Comparison of ENCODE assay signal across 21 cellular contexts in genomic region chr9:129850821-129851540, GRCh38. TPM values are rescaled to one million over a fixed set of nuclear protein-coding genes. Genes with fewer than 3 reads are reported as not detected.
DNase-seq lines count a peak whose midpoint lies in the region; ATAC-seq, FAIRE-seq and TF ChIP-seq lines count a peak whose summit lies in the region.
"Had no signal": no experiment of that assay in that cellular context is flagged by ENCODE, and none has a peak within 500 bp of the region (broad histone marks: within the 10 kb centered on the region; RNA-seq: fewer than 3 reads in every experiment).

No MANE protein-coding gene starts in this region.

- H3K4me3 Mint-ChIP-seq in activated naive CD4-positive, alpha-beta T cell treated with anti-CD3 and anti-CD28 coated beads, Interleukin-2, amount 10 ng/mL, durations not matched to agents 7 days and 5 days, result no peak overlapping the region
- H3K4me3 Mint-ChIP-seq: activated naive CD4-positive, alpha-beta T cell treated with anti-CD3 and anti-CD28 coated beads for 36 hours; neural crest cell had no signal

- no peak for TF ChIP-seq POLR2A in HepG2 (IDR thresholded peaks at IDR 0.05; ENCODE audit: insufficient read depth in 1 of 2, low read depth in 2 of 2, low read length in 2 of 2)

- no peaks in the 10 kb centered on the region for H3K27me3 Mint-ChIP-seq in activated naive CD4-positive, alpha-beta T cell treated with anti-CD3 and anti-CD28 coated beads, Interleukin-2, amount 10 ng/mL, durations not matched to agents 7 days and 5 days

- H3K27me3 ChIP-seq in adipocyte (replicated peaks; ENCODE audit: control insufficient read depth, insufficient read depth, low read length) (no peaks in the 10 kb centered on the region), stomach smooth muscle (ENCODE audit: control insufficient read depth in 1 of 2, insufficient read depth in 2 of 2, low read length in 2 of 2) (no peaks in the 10 kb centered on the region), HepG2 (ENCODE audit: control insufficient read depth in 1 of 2, insufficient read depth in 2 of 2, low read length in 2 of 2) (no peaks in the 10 kb centered on the region)
- H3K27me3 ChIP-seq: left lung, suprapubic skin had no signal

- no peaks in the 10 kb centered on the region for H4K20me1 ChIP-seq in HepG2 (ENCODE audit: insufficient read depth, low read length)

- no peaks in the 10 kb centered on the region for H3K4me1 ChIP-seq in adipocyte (ENCODE audit: control insufficient read depth, insufficient read depth, low read length)
- H3K4me1 ChIP-seq in stomach smooth muscle (ENCODE audit: control insufficient read depth, insufficient read depth, low read length), result peaks cover 38% of the 10 kb centered on the region
- H3K4me1 ChIP-seq in HepG2 (ENCODE audit: insufficient read depth, low read length), result no peaks in the 10 kb centered on the region

- POLR2A ChIA-PET in HepG2 (lab: Yijun Ruan, JAX), result no interaction called here

- 94% methylated on average over 6 of the region's 6 CpGs for WGBS in HepG2 (ENCODE audit: low lambda C conversion rate)

- no TSS peak for BruUV-seq in HepG2 (replicated peaks; lab: Mats Ljungman, UMichigan)

- H3K4me1 Mint-ChIP-seq in activated naive CD4-positive, alpha-beta T cell treated with anti-CD3 and anti-CD28 coated beads, Interleukin-2, amount 10 ng/mL, durations not matched to agents 7 days and 5 days, result peaks cover 50% of the 10 kb centered on the region
- H3K4me1 Mint-ChIP-seq: neural crest cell had no signal

- TF ChIP-seq EP300 in HepG2 (IDR thresholded peaks at IDR 0.05; ENCODE audit: low read depth in 2 of 2, low read length in 2 of 2), result no peak
- no peak for TF ChIP-seq EP300 in HepG2 (CRISPR knock-in tag; IDR thresholded peaks at IDR 0.05; ENCODE audit: borderline replicate concordance)

- H3K27ac ChIP-seq in stomach smooth muscle (ENCODE audit: low read length) (peak overlapping the region; percentile 87), HepG2 (ENCODE audit: extremely low read length, insufficient read depth, low read length) (no peak overlapping the region)
- H3K27ac ChIP-seq: GM23248, left lung, suprapubic skin had no signal

- no peak for FAIRE-seq in HepG2 (lab: Jason Lieb, UNC)

- TF ChIP-seq CTCF in HepG2 (CRISPR knock-in tag; IDR thresholded peaks at IDR 0.05), result no peak

- peaks cover 53% of the 10 kb centered on the region for H3K36me3 Mint-ChIP-seq in activated naive CD4-positive, alpha-beta T cell treated with anti-CD3 and anti-CD28 coated beads, Interleukin-2, amount 10 ng/mL, durations not matched to agents 7 days and 5 days

- H3K9me3 ChIP-seq in adipocyte (ENCODE audit: control insufficient read depth, low read length), result no peaks in the 10 kb centered on the region
- H3K9me3 ChIP-seq in stomach smooth muscle (ENCODE audit: control insufficient read depth in 2 of 2, low read length in 2 of 2), result no peaks in the 10 kb centered on the region
- no peaks in the 10 kb centered on the region for H3K9me3 ChIP-seq in HepG2 (ENCODE audit: low read length)
- H3K9me3 ChIP-seq: left lung, suprapubic skin had no signal

- in situ Hi-C loops in HepG2 (cut with HindIII; ENCODE audit: extremely low pct_ligation_motif_present, low pct_unique_long_range_greater_than_20kb), result no loop called here

- DNase-seq in DMS79 (lab: John Stamatoyannopoulos, UW) (peak; percentile 37), adipocyte (ENCODE audit: low read depth) (peak; percentile 48), glomerular visceral epithelial cell (ENCODE audit: extremely low spot score) (peak; percentile 11), GOT3 (lab: John Stamatoyannopoulos, UW) (no peak), HepG2 (ENCODE audit: low spot score) (no peak), NOMO-1 treated with DMSO at 0.1 percent for 48 hours (lab: John Stamatoyannopoulos, UW; ENCODE audit: unreplicated experiment) (no peak)
- DNase-seq in activated naive CD4-positive, alpha-beta T cell treated with anti-CD3 and anti-CD28 coated beads, Interleukin-2, amount 10 ng/mL, durations not matched to agents 7 days and 5 days, result no peak
- DNase-seq: activated CD4-positive, alpha-beta T cell treated with anti-CD3 and anti-CD28 coated beads, Interleukin-2, amount 50 U/mL, for 1 hour; activated naive CD4-positive, alpha-beta T cell treated with anti-CD3 and anti-CD28 coated beads for 36 hours; activated T-cell treated with anti-CD3 and anti-CD28 coated beads for 4 hours; dermis blood vessel endothelial cell; GM23248; Kasumi-1; left lung; NCI-H1092 treated with DMSO at 0.1 percent for 48 hours; NCI-H2107; NCI-H510A; Right ventricle myocardium superior had no signal

- intact Hi-C loops in HepG2 (cut with micrococcal nuclease; ENCODE audit: unreplicated experiment), result no loop called here

- no peak for ATAC-seq in HepG2
- ATAC-seq: left lung had no signal

- no peak overlapping the region for H3K4me2 ChIP-seq in HepG2 (ENCODE audit: low read depth, low read length)

- H3K79me2 ChIP-seq in HepG2 (ENCODE audit: insufficient read depth, low read length), result no peaks in the 10 kb centered on the region

- H2AFZ ChIP-seq in HepG2 (ENCODE audit: low read length), result no peak overlapping the region
- H2AFZ ChIP-seq: GM23248 had no signal

- peaks cover 46% of the 10 kb centered on the region for H3K36me3 ChIP-seq in adipocyte (ENCODE audit: control insufficient read depth, insufficient read depth, low read length, severe bottlenecking)
- H3K36me3 ChIP-seq in stomach smooth muscle (ENCODE audit: control insufficient read depth in 2 of 2, insufficient read depth in 2 of 2, low read length in 2 of 2), result peaks cover 11 to 22% of the 10 kb centered on the region in 2 donors
- peaks cover 3 to 16% of the 10 kb centered on the region in 2 experiments; a peak in 3 of 5 replicates for H3K36me3 ChIP-seq in HepG2 (replicated peaks in 1 of 2; ENCODE audit: control insufficient read depth in 1 of 2, insufficient read depth in 2 of 2, low read length in 2 of 2)

- H3K4me3 ChIP-seq in adipocyte (ENCODE audit: low read length), result no peak overlapping the region
- H3K4me3 ChIP-seq in stomach smooth muscle (ENCODE audit: low read length in 2 of 2), result no peak overlapping the region
- no peak overlapping the region for H3K4me3 ChIP-seq in HepG2 (replicated peaks in 1 of 3; ENCODE audit: insufficient read depth in 1 of 3, low read depth in 2 of 3, low read length in 3 of 3)
- H3K4me3 ChIP-seq: GM23248, left lung, suprapubic skin had no signal

- H3K27ac Mint-ChIP-seq in activated naive CD4-positive, alpha-beta T cell treated with anti-CD3 and anti-CD28 coated beads, Interleukin-2, amount 10 ng/mL, durations not matched to agents 7 days and 5 days, result no peak overlapping the region
- H3K27ac Mint-ChIP-seq: activated naive CD4-positive, alpha-beta T cell treated with anti-CD3 and anti-CD28 coated beads for 36 hours had no signal

- CTCF ChIA-PET in HepG2 (lab: Yijun Ruan, JAX; ENCODE audit: low intra/inter-chr PET ratio, low total read pairs), result no interaction called here
- CTCF ChIA-PET in activated naive CD4-positive, alpha-beta T cell treated with anti-CD3 and anti-CD28 coated beads, Interleukin-2, amount 10 ng/mL, durations not matched to agents 7 days and 5 days (lab: Charles Lee), result interaction anchor here (1.0 kb wide), 2 partner anchors 17 to 125 kb away, joined by 3 read pairs; no protein-coding TSS in a partner anchor

- H3K9me3 Mint-ChIP-seq in activated naive CD4-positive, alpha-beta T cell treated with anti-CD3 and anti-CD28 coated beads, Interleukin-2, amount 10 ng/mL, durations not matched to agents 7 days and 5 days, result no peaks in the 10 kb centered on the region
- H3K9me3 Mint-ChIP-seq: activated naive CD4-positive, alpha-beta T cell treated with anti-CD3 and anti-CD28 coated beads for 36 hours; neural crest cell had no signal

- H3K9ac ChIP-seq in adipocyte (ENCODE audit: low read length) (no peak overlapping the region), stomach smooth muscle (ENCODE audit: low read length in 2 of 2) (peak overlapping the region in 1 of 2 donors; percentile 39), HepG2 (ENCODE audit: insufficient read depth, low read depth, low read length) (no peak overlapping the region)
- H3K9ac ChIP-seq: GM23248 had no signal

- TF ChIP-seq RAD21 in HepG2 (CRISPR knock-in tag; IDR thresholded peaks at IDR 0.05), result no peak

RNA-seq across cellular contexts. Expression of gene USP20, which starts 15.7 kb away (rescaled TPM):
- total RNA-seq in HepG2 (2016; rRNA removed; fragmentation: Illumina TruSeq; extraction: Trizol), result 2.9 and 4.4 TPM in 2 replicates
- 0.51 and 1.3 TPM in 2 replicates for total RNA-seq in HepG2 (2016; cell fraction: cytosol; rRNA removed; fragmentation: Illumina TruSeq; extraction: Trizol; ENCODE audit: low read depth)
- total RNA-seq in HepG2 (2016; cell fraction: insoluble cytoplasmic fraction; rRNA removed; fragmentation: Illumina TruSeq; extraction: Trizol), result 3.8 and 5.0 TPM in 2 replicates
- 1.9 and 2.3 TPM in 2 replicates for total RNA-seq in HepG2 (2016; cell fraction: membrane; rRNA removed; fragmentation: Illumina TruSeq; extraction: Trizol)
- 5.5 TPM in 2 replicates for total RNA-seq in HepG2 (2016; cell fraction: nucleus; rRNA removed; fragmentation: Illumina TruSeq; extraction: Trizol)
- 5.9 and 8.7 TPM in 2 replicates for polyA plus RNA-seq in HepG2 (2011; rRNA removed)
- polyA plus RNA-seq in HepG2 (2011; cell fraction: cytosol; rRNA removed), result 4.0 and 5.7 TPM in 2 replicates
- 64.1 and 76.1 TPM in 2 replicates for polyA plus RNA-seq in HepG2 (2011; cell fraction: nucleus; rRNA removed)
- 7.5 and 8.7 TPM in 2 replicates for polyA plus RNA-seq in HepG2 (2012)
- 0.70 and 0.96 TPM in 2 replicates for polyA plus RNA-seq in HepG2 (2016; cell fraction: cytosol; fragmentation: Illumina TruSeq; extraction: Trizol; ENCODE audit: low read depth)
- polyA plus RNA-seq in HepG2 (2016; cell fraction: insoluble cytoplasmic fraction; fragmentation: Illumina TruSeq; extraction: Trizol; ENCODE audit: low read depth), result 2.6 and 3.2 TPM in 2 replicates
- polyA plus RNA-seq in HepG2 (2016; cell fraction: membrane; fragmentation: Illumina TruSeq; extraction: Trizol; ENCODE audit: low read depth), result 1.4 and 1.5 TPM in 2 replicates
- 14.4 and 18.6 TPM in 2 replicates for polyA plus RNA-seq in HepG2 (2016; cell fraction: nucleus; fragmentation: Illumina TruSeq; extraction: Trizol; ENCODE audit: insufficient read depth, low read depth)
- polyA minus RNA-seq in HepG2 (2011; rRNA and poly(A)+ RNA removed; ENCODE audit: low replicate concordance), result 11.2 and 18.8 TPM in 2 replicates
- polyA minus RNA-seq in HepG2 (2011; cell fraction: cytosol; rRNA and poly(A)+ RNA removed), result 3.8 and 5.1 TPM in 2 replicates
- 8.5 and 10.2 TPM in 2 replicates for polyA minus RNA-seq in HepG2 (2011; cell fraction: nucleus; rRNA and poly(A)+ RNA removed)

RNA-seq across cellular contexts. Expression of gene C9orf78, which starts 15.9 kb away (rescaled TPM):
- total RNA-seq in HepG2 (2016; rRNA removed; fragmentation: Illumina TruSeq; extraction: Trizol), result 35.5 and 49.0 TPM in 2 replicates
- total RNA-seq in HepG2 (2016; cell fraction: cytosol; rRNA removed; fragmentation: Illumina TruSeq; extraction: Trizol; ENCODE audit: low read depth), result 14.6 and 16.3 TPM in 2 replicates
- 37.6 and 59.4 TPM in 2 replicates for total RNA-seq in HepG2 (2016; cell fraction: insoluble cytoplasmic fraction; rRNA removed; fragmentation: Illumina TruSeq; extraction: Trizol)
- 28.0 and 28.1 TPM in 2 replicates for total RNA-seq in HepG2 (2016; cell fraction: membrane; rRNA removed; fragmentation: Illumina TruSeq; extraction: Trizol)
- 12.7 and 14.8 TPM in 2 replicates for total RNA-seq in HepG2 (2016; cell fraction: nucleus; rRNA removed; fragmentation: Illumina TruSeq; extraction: Trizol)
- polyA plus RNA-seq in HepG2 (2011; rRNA removed), result 14.7 and 18.4 TPM in 2 replicates
- 17.3 and 19.6 TPM in 2 replicates for polyA plus RNA-seq in HepG2 (2011; cell fraction: cytosol; rRNA removed)
- polyA plus RNA-seq in HepG2 (2011; cell fraction: nucleus; rRNA removed), result 3.1 and 4.7 TPM in 2 replicates
- polyA plus RNA-seq in HepG2 (2012), result 23.6 and 27.5 TPM in 2 replicates
- polyA plus RNA-seq in HepG2 (2016; cell fraction: cytosol; fragmentation: Illumina TruSeq; extraction: Trizol; ENCODE audit: low read depth), result 18.5 and 18.8 TPM in 2 replicates
- 81.0 and 86.6 TPM in 2 replicates for polyA plus RNA-seq in HepG2 (2016; cell fraction: insoluble cytoplasmic fraction; fragmentation: Illumina TruSeq; extraction: Trizol; ENCODE audit: low read depth)
- polyA plus RNA-seq in HepG2 (2016; cell fraction: membrane; fragmentation: Illumina TruSeq; extraction: Trizol; ENCODE audit: low read depth), result 30.0 and 32.0 TPM in 2 replicates
- 30.1 and 37.2 TPM in 2 replicates for polyA plus RNA-seq in HepG2 (2016; cell fraction: nucleus; fragmentation: Illumina TruSeq; extraction: Trizol; ENCODE audit: insufficient read depth, low read depth)
- 1.4 and 13.5 TPM in 2 replicates for polyA minus RNA-seq in HepG2 (2011; rRNA and poly(A)+ RNA removed; ENCODE audit: low replicate concordance)
- 8.1 and 10.6 TPM in 2 replicates for polyA minus RNA-seq in HepG2 (2011; cell fraction: cytosol; rRNA and poly(A)+ RNA removed)
- polyA minus RNA-seq in HepG2 (2011; cell fraction: nucleus; rRNA and poly(A)+ RNA removed), result 7.0 and 9.3 TPM in 2 replicates

RNA-seq across cellular contexts. Expression of gene TOR1A, which starts 27.0 kb away (rescaled TPM):
- 18.6 and 31.6 TPM in 2 replicates for total RNA-seq in HepG2 (2016; rRNA removed; fragmentation: Illumina TruSeq; extraction: Trizol)
- total RNA-seq in HepG2 (2016; cell fraction: cytosol; rRNA removed; fragmentation: Illumina TruSeq; extraction: Trizol; ENCODE audit: low read depth), result 6.7 and 8.0 TPM in 2 replicates
- total RNA-seq in HepG2 (2016; cell fraction: insoluble cytoplasmic fraction; rRNA removed; fragmentation: Illumina TruSeq; extraction: Trizol), result 19.9 and 29.3 TPM in 2 replicates
- total RNA-seq in HepG2 (2016; cell fraction: membrane; rRNA removed; fragmentation: Illumina TruSeq; extraction: Trizol), result 15.5 and 16.3 TPM in 2 replicates
- total RNA-seq in HepG2 (2016; cell fraction: nucleus; rRNA removed; fragmentation: Illumina TruSeq; extraction: Trizol), result 28.0 and 32.7 TPM in 2 replicates
- polyA plus RNA-seq in HepG2 (2011; rRNA removed), result 39.6 and 41.4 TPM in 2 replicates
- polyA plus RNA-seq in HepG2 (2011; cell fraction: cytosol; rRNA removed), result 45.2 and 49.1 TPM in 2 replicates
- polyA plus RNA-seq in HepG2 (2011; cell fraction: nucleus; rRNA removed), result 18.7 and 22.3 TPM in 2 replicates
- polyA plus RNA-seq in HepG2 (2012), result 21.5 and 23.6 TPM in 2 replicates
- polyA plus RNA-seq in HepG2 (2016; cell fraction: cytosol; fragmentation: Illumina TruSeq; extraction: Trizol; ENCODE audit: low read depth), result 6.1 and 7.7 TPM in 2 replicates
- 22.1 and 24.0 TPM in 2 replicates for polyA plus RNA-seq in HepG2 (2016; cell fraction: insoluble cytoplasmic fraction; fragmentation: Illumina TruSeq; extraction: Trizol; ENCODE audit: low read depth)
- polyA plus RNA-seq in HepG2 (2016; cell fraction: membrane; fragmentation: Illumina TruSeq; extraction: Trizol; ENCODE audit: low read depth), result 12.0 and 13.6 TPM in 2 replicates
- polyA plus RNA-seq in HepG2 (2016; cell fraction: nucleus; fragmentation: Illumina TruSeq; extraction: Trizol; ENCODE audit: insufficient read depth, low read depth), result 48.4 and 49.7 TPM in 2 replicates
- 35.9 and 66.9 TPM in 2 replicates for polyA minus RNA-seq in HepG2 (2011; rRNA and poly(A)+ RNA removed; ENCODE audit: low replicate concordance)
- polyA minus RNA-seq in HepG2 (2011; cell fraction: cytosol; rRNA and poly(A)+ RNA removed), result 17.9 TPM in 2 replicates
- 23.1 and 23.7 TPM in 2 replicates for polyA minus RNA-seq in HepG2 (2011; cell fraction: nucleus; rRNA and poly(A)+ RNA removed)

RNA-seq across cellular contexts. Expression of gene TOR1B, which starts 48.0 kb away (rescaled TPM):
- 8.2 and 18.1 TPM in 2 replicates for total RNA-seq in HepG2 (2016; rRNA removed; fragmentation: Illumina TruSeq; extraction: Trizol)
- total RNA-seq in HepG2 (2016; cell fraction: cytosol; rRNA removed; fragmentation: Illumina TruSeq; extraction: Trizol; ENCODE audit: low read depth), result 1.8 and 2.1 TPM in 2 replicates
- total RNA-seq in HepG2 (2016; cell fraction: insoluble cytoplasmic fraction; rRNA removed; fragmentation: Illumina TruSeq; extraction: Trizol), result 8.2 and 16.7 TPM in 2 replicates
- 4.8 and 6.4 TPM in 2 replicates for total RNA-seq in HepG2 (2016; cell fraction: membrane; rRNA removed; fragmentation: Illumina TruSeq; extraction: Trizol)
- 15.4 and 17.8 TPM in 2 replicates for total RNA-seq in HepG2 (2016; cell fraction: nucleus; rRNA removed; fragmentation: Illumina TruSeq; extraction: Trizol)
- 21.3 and 22.8 TPM in 2 replicates for polyA plus RNA-seq in HepG2 (2011; rRNA removed)
- polyA plus RNA-seq in HepG2 (2011; cell fraction: cytosol; rRNA removed), result 18.4 and 25.0 TPM in 2 replicates
- polyA plus RNA-seq in HepG2 (2011; cell fraction: nucleus; rRNA removed), result 9.9 and 15.3 TPM in 2 replicates
- polyA plus RNA-seq in HepG2 (2012), result 12.4 and 18.5 TPM in 2 replicates
- 1.5 and 1.6 TPM in 2 replicates for polyA plus RNA-seq in HepG2 (2016; cell fraction: cytosol; fragmentation: Illumina TruSeq; extraction: Trizol; ENCODE audit: low read depth)
- 6.6 and 8.2 TPM in 2 replicates for polyA plus RNA-seq in HepG2 (2016; cell fraction: insoluble cytoplasmic fraction; fragmentation: Illumina TruSeq; extraction: Trizol; ENCODE audit: low read depth)
- 3.4 and 3.7 TPM in 2 replicates for polyA plus RNA-seq in HepG2 (2016; cell fraction: membrane; fragmentation: Illumina TruSeq; extraction: Trizol; ENCODE audit: low read depth)
- 24.0 and 24.3 TPM in 2 replicates for polyA plus RNA-seq in HepG2 (2016; cell fraction: nucleus; fragmentation: Illumina TruSeq; extraction: Trizol; ENCODE audit: insufficient read depth, low read depth)
- polyA minus RNA-seq in HepG2 (2011; rRNA and poly(A)+ RNA removed; ENCODE audit: low replicate concordance), result 18.9 and 43.4 TPM in 2 replicates
- 11.5 and 13.4 TPM in 2 replicates for polyA minus RNA-seq in HepG2 (2011; cell fraction: cytosol; rRNA and poly(A)+ RNA removed)
- 9.5 and 14.4 TPM in 2 replicates for polyA minus RNA-seq in HepG2 (2011; cell fraction: nucleus; rRNA and poly(A)+ RNA removed)

Comparison
In these comparisons a context has a peak if more than half of its experiments do, and no peak if none do; other contexts are left out.
1. DNase-seq: peak in DMS79 (single experiment), adipocyte (single experiment) and glomerular visceral epithelial cell (single experiment); none in GOT3 (single experiment), HepG2 (single experiment), activated naive CD4-positive, alpha-beta T cell treated with anti-CD3 and anti-CD28 coated beads, Interleukin-2, amount 10 ng/mL, durations not matched to agents 7 days and 5 days (single experiment) and NOMO-1 treated with DMSO at 0.1 percent for 48 hours (single experiment).